1 cellular context compared by ENCODE assay signal in the genomic region with DNA sequence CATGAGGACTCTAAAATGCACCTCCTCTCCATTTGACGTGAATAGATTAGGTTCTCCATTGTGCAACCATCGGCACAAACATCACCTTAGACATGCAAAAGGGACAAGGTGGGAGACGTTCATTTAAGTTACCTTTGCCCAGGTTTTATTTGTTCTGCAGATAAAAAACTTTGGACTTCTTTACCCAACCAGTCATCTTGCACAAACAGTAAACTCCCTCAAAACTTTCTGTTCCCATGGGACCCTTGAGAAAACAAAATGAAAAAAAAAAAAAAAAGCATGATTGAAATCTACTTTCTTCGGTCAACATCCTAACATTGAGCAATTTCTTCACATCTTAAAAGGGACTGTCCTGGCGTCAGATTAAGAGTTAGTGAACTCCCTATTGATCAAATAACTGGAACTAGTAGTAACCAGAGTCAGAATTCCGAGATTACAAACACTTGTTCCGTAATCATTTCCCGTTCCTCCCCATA.
TF ChIP-seq lines count a peak whose summit lies in the region.

No MANE protein-coding gene starts in this region.

TF ChIP-seq in HepG2, 621 proteins besides CTCF, POLR2A, EP300 and RAD21 (continued from another document and continues in another):
- TF ChIP-seq, protein P1, sequence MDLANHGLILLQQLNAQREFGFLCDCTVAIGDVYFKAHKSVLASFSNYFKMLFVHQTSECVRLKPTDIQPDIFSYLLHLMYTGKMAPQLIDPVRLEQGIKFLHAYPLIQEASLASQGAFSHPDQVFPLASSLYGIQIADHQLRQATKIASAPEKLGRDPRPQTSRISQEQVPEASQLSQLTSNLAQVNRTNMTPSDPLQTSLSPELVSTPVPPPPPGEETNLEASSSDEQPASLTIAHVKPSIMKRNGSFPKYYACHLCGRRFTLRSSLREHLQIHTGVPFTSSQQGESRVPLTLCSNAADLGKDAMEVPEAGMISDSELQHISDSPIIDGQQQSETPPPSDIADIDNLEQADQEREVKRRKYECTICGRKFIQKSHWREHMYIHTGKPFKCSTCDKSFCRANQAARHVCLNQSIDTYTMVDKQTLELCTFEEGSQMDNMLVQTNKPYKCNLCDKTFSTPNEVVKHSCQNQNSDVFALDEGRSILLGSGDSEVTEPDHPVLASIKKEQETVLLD (CRISPR knock-in tag; IDR thresholded peaks at IDR 0.05; ENCODE audit: low read depth), result no peak
- no peak for TF ChIP-seq ZNF101 (CRISPR knock-in tag; IDR thresholded peaks at IDR 0.05; ENCODE audit: borderline replicate concordance, low read depth)
- peak; percentile 62; the same call in 1 of the 2 replicates for TF ChIP-seq ATF1 (CRISPR knock-in tag; IDR thresholded peaks at IDR 0.05)
- TF ChIP-seq FOSL2 (CRISPR knock-in tag; IDR thresholded peaks at IDR 0.05), result peak; percentile 35; the same call in 1 of the 2 replicates
- TF ChIP-seq, protein P2, sequence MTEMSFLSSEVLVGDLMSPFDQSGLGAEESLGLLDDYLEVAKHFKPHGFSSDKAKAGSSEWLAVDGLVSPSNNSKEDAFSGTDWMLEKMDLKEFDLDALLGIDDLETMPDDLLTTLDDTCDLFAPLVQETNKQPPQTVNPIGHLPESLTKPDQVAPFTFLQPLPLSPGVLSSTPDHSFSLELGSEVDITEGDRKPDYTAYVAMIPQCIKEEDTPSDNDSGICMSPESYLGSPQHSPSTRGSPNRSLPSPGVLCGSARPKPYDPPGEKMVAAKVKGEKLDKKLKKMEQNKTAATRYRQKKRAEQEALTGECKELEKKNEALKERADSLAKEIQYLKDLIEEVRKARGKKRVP (CRISPR knock-in tag; IDR thresholded peaks at IDR 0.05), result peak in 1 of 2 experiments; percentile 59; a peak in 2 of 4 replicates
- TF ChIP-seq, protein P3, sequence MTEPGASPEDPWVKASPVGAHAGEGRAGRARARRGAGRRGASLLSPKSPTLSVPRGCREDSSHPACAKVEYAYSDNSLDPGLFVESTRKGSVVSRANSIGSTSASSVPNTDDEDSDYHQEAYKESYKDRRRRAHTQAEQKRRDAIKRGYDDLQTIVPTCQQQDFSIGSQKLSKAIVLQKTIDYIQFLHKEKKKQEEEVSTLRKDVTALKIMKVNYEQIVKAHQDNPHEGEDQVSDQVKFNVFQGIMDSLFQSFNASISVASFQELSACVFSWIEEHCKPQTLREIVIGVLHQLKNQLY (CRISPR knock-in tag; IDR thresholded peaks at IDR 0.05), result 0 out of 2 replicates have a peak, but pooled peaks have one; percentile 31
- TF ChIP-seq EEA1 (CRISPR knock-in tag; IDR thresholded peaks at IDR 0.05; ENCODE audit: borderline replicate concordance), result no peak
- TF ChIP-seq SALL1 (CRISPR knock-in tag; IDR thresholded peaks at IDR 0.05), result peak; percentile 37; the same call in 1 of the 2 replicates
- TF ChIP-seq NR2F6 (IDR thresholded peaks at IDR 0.05), result peak; percentile 90
- TF ChIP-seq NR2F6 (CRISPR knock-in tag; IDR thresholded peaks at IDR 0.05), result peak; percentile 70
- no peak for TF ChIP-seq ZSCAN12 (CRISPR knock-in tag; IDR thresholded peaks at IDR 0.05)
- no peak for TF ChIP-seq SMAD1 (CRISPR knock-in tag; IDR thresholded peaks at IDR 0.05; ENCODE audit: borderline replicate concordance, low read depth)
- TF ChIP-seq, protein P4, sequence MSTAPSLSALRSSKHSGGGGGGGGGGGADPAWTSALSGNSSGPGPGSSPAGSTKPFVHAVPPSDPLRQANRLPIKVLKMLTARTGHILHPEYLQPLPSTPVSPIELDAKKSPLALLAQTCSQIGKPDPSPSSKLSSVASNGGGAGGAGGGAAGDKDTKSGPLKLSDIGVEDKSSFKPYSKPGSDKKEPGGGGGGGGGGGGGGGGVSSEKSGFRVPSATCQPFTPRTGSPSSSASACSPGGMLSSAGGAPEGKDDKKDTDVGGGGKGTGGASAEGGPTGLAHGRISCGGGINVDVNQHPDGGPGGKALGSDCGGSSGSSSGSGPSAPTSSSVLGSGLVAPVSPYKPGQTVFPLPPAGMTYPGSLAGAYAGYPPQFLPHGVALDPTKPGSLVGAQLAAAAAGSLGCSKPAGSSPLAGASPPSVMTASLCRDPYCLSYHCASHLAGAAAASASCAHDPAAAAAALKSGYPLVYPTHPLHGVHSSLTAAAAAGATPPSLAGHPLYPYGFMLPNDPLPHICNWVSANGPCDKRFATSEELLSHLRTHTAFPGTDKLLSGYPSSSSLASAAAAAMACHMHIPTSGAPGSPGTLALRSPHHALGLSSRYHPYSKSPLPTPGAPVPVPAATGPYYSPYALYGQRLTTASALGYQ (CRISPR knock-in tag; IDR thresholded peaks at IDR 0.05), result peak; percentile 81
- TF ChIP-seq, protein P5, sequence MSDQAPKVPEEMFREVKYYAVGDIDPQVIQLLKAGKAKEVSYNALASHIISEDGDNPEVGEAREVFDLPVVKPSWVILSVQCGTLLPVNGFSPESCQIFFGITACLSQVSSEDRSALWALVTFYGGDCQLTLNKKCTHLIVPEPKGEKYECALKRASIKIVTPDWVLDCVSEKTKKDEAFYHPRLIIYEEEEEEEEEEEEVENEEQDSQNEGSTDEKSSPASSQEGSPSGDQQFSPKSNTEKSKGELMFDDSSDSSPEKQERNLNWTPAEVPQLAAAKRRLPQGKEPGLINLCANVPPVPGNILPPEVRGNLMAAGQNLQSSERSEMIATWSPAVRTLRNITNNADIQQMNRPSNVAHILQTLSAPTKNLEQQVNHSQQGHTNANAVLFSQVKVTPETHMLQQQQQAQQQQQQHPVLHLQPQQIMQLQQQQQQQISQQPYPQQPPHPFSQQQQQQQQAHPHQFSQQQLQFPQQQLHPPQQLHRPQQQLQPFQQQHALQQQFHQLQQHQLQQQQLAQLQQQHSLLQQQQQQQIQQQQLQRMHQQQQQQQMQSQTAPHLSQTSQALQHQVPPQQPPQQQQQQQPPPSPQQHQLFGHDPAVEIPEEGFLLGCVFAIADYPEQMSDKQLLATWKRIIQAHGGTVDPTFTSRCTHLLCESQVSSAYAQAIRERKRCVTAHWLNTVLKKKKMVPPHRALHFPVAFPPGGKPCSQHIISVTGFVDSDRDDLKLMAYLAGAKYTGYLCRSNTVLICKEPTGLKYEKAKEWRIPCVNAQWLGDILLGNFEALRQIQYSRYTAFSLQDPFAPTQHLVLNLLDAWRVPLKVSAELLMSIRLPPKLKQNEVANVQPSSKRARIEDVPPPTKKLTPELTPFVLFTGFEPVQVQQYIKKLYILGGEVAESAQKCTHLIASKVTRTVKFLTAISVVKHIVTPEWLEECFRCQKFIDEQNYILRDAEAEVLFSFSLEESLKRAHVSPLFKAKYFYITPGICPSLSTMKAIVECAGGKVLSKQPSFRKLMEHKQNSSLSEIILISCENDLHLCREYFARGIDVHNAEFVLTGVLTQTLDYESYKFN (CRISPR knock-in tag; conservative IDR thresholded peaks at IDR 0.05), result peak; percentile 91
- TF ChIP-seq, protein P6, sequence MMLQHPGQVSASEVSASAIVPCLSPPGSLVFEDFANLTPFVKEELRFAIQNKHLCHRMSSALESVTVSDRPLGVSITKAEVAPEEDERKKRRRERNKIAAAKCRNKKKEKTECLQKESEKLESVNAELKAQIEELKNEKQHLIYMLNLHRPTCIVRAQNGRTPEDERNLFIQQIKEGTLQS (CRISPR knock-in tag; IDR thresholded peaks at IDR 0.05), result no peak
- TF ChIP-seq POGZ (CRISPR knock-in tag; IDR thresholded peaks at IDR 0.05), result no peak; the same call in 1 of the 2 replicates
- no peak for TF ChIP-seq ZNF432 (CRISPR knock-in tag; IDR thresholded peaks at IDR 0.05; ENCODE audit: borderline replicate concordance)
- TF ChIP-seq ZNF614 (CRISPR knock-in tag; IDR thresholded peaks at IDR 0.05; ENCODE audit: borderline replicate concordance), result peak; percentile 63; the same call in 1 of the 2 replicates
- TF ChIP-seq, protein P7, sequence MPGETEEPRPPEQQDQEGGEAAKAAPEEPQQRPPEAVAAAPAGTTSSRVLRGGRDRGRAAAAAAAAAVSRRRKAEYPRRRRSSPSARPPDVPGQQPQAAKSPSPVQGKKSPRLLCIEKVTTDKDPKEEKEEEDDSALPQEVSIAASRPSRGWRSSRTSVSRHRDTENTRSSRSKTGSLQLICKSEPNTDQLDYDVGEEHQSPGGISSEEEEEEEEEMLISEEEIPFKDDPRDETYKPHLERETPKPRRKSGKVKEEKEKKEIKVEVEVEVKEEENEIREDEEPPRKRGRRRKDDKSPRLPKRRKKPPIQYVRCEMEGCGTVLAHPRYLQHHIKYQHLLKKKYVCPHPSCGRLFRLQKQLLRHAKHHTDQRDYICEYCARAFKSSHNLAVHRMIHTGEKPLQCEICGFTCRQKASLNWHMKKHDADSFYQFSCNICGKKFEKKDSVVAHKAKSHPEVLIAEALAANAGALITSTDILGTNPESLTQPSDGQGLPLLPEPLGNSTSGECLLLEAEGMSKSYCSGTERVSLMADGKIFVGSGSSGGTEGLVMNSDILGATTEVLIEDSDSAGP (CRISPR knock-in tag; IDR thresholded peaks at IDR 0.05; ENCODE audit: borderline replicate concordance), result no peak
- TF ChIP-seq, protein P8, sequence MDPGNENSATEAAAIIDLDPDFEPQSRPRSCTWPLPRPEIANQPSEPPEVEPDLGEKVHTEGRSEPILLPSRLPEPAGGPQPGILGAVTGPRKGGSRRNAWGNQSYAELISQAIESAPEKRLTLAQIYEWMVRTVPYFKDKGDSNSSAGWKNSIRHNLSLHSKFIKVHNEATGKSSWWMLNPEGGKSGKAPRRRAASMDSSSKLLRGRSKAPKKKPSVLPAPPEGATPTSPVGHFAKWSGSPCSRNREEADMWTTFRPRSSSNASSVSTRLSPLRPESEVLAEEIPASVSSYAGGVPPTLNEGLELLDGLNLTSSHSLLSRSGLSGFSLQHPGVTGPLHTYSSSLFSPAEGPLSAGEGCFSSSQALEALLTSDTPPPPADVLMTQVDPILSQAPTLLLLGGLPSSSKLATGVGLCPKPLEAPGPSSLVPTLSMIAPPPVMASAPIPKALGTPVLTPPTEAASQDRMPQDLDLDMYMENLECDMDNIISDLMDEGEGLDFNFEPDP (CRISPR knock-in tag; conservative IDR thresholded peaks at IDR 0.05), result no peak
- TF ChIP-seq LCORL (IDR thresholded peaks at IDR 0.05), result peak; percentile 61; the same call in 1 of the 2 replicates
- peak; percentile 46; the same call in 1 of the 2 replicates for TF ChIP-seq LCORL (CRISPR knock-in tag; IDR thresholded peaks at IDR 0.05)
- TF ChIP-seq, protein P9, sequence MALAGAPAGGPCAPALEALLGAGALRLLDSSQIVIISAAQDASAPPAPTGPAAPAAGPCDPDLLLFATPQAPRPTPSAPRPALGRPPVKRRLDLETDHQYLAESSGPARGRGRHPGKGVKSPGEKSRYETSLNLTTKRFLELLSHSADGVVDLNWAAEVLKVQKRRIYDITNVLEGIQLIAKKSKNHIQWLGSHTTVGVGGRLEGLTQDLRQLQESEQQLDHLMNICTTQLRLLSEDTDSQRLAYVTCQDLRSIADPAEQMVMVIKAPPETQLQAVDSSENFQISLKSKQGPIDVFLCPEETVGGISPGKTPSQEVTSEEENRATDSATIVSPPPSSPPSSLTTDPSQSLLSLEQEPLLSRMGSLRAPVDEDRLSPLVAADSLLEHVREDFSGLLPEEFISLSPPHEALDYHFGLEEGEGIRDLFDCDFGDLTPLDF (CRISPR knock-in tag; IDR thresholded peaks at IDR 0.05), result no peak
- no peak for TF ChIP-seq ZNF768 (CRISPR knock-in tag; IDR thresholded peaks at IDR 0.05)
- no peak for TF ChIP-seq ZNF547 (CRISPR knock-in tag; IDR thresholded peaks at IDR 0.05)
- peak; percentile 61; the same call in 1 of the 2 replicates for TF ChIP-seq FOXK1 (CRISPR knock-in tag; IDR thresholded peaks at IDR 0.05; ENCODE audit: borderline replicate concordance, low read depth)
- no peak for TF ChIP-seq SRY (CRISPR knock-in tag; IDR thresholded peaks at IDR 0.05)
- TF ChIP-seq, protein P10, sequence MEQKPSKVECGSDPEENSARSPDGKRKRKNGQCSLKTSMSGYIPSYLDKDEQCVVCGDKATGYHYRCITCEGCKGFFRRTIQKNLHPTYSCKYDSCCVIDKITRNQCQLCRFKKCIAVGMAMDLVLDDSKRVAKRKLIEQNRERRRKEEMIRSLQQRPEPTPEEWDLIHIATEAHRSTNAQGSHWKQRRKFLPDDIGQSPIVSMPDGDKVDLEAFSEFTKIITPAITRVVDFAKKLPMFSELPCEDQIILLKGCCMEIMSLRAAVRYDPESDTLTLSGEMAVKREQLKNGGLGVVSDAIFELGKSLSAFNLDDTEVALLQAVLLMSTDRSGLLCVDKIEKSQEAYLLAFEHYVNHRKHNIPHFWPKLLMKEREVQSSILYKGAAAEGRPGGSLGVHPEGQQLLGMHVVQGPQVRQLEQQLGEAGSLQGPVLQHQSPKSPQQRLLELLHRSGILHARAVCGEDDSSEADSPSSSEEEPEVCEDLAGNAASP (CRISPR knock-in tag; IDR thresholded peaks at IDR 0.05; ENCODE audit: borderline replicate concordance), result peak; percentile 51; the same call in 1 of the 2 replicates
- no peak for TF ChIP-seq ESRRA (CRISPR knock-in tag; IDR thresholded peaks at IDR 0.05; ENCODE audit: low read depth)
- TF ChIP-seq CBFB (CRISPR knock-in tag; IDR thresholded peaks at IDR 0.05), result no peak
- no peak for TF ChIP-seq ZNF382 (CRISPR knock-in tag; IDR thresholded peaks at IDR 0.05; ENCODE audit: borderline replicate concordance)
- TF ChIP-seq, protein P11, sequence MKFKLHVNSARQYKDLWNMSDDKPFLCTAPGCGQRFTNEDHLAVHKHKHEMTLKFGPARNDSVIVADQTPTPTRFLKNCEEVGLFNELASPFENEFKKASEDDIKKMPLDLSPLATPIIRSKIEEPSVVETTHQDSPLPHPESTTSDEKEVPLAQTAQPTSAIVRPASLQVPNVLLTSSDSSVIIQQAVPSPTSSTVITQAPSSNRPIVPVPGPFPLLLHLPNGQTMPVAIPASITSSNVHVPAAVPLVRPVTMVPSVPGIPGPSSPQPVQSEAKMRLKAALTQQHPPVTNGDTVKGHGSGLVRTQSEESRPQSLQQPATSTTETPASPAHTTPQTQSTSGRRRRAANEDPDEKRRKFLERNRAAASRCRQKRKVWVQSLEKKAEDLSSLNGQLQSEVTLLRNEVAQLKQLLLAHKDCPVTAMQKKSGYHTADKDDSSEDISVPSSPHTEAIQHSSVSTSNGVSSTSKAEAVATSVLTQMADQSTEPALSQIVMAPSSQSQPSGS (CRISPR knock-in tag; IDR thresholded peaks at IDR 0.05), result peak; percentile 42; the same call in 1 of the 2 replicates
- TF ChIP-seq SRSF9 (IDR thresholded peaks at IDR 0.05; ENCODE audit: borderline replicate concordance, insufficient read depth, low read depth, low read length, poor library complexity, severe bottlenecking), result no peak
- 0 out of 2 replicates have a peak, but pooled peaks have one; percentile 37 for TF ChIP-seq DMAP1 (CRISPR knock-in tag; IDR thresholded peaks at IDR 0.05)
- no peak for TF ChIP-seq GPN1 (CRISPR knock-in tag; IDR thresholded peaks at IDR 0.05; ENCODE audit: borderline replicate concordance)
- TF ChIP-seq ZNF709 (CRISPR knock-in tag; IDR thresholded peaks at IDR 0.05), result no peak
- TF ChIP-seq ARID2 (CRISPR knock-in tag; IDR thresholded peaks at IDR 0.05; ENCODE audit: borderline replicate concordance), result no peak
- TF ChIP-seq ZNF781 (CRISPR knock-in tag; IDR thresholded peaks at IDR 0.05; ENCODE audit: borderline replicate concordance, not compliant biosample characterization), result no peak
- TF ChIP-seq BHLHE40 (IDR thresholded peaks at IDR 0.05; ENCODE audit: low read length), result no peak
- TF ChIP-seq, protein P12, sequence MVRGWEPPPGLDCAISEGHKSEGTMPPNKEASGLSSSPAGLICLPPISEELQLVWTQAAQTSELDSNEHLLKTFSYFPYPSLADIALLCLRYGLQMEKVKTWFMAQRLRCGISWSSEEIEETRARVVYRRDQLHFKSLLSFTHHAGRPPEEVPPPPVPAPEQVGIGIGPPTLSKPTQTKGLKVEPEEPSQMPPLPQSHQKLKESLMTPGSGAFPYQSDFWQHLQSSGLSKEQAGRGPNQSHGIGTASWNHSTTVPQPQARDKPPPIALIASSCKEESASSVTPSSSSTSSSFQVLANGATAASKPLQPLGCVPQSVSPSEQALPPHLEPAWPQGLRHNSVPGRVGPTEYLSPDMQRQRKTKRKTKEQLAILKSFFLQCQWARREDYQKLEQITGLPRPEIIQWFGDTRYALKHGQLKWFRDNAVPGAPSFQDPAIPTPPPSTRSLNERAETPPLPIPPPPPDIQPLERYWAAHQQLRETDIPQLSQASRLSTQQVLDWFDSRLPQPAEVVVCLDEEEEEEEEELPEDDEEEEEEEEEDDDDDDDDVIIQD (CRISPR knock-in tag; IDR thresholded peaks at IDR 0.05; ENCODE audit: low read depth), result peak; percentile 39; the same call in 1 of the 2 replicates
